In genomic region chr4:186149872-186150271, GRCh38 we compare ENCODE assay signal across 8 cellular contexts. TPM values are rescaled to one million over a fixed set of nuclear protein-coding genes. Genes with fewer than 3 reads are reported as not detected.
DNase-seq lines count a peak whose midpoint lies in the region; ATAC-seq, FAIRE-seq and TF ChIP-seq lines count a peak whose summit lies in the region.

No MANE protein-coding gene starts in this region.

- CTCF ChIA-PET in WTC11 (lab: Charles Lee): interaction anchor here (0.5 kb wide), 1 partner anchor 413 kb away, joined by 5 read pairs; no protein-coding TSS in a partner anchor

- H3K9ac ChIP-seq in ES-I3 (ENCODE audit: low read depth, low read length): peak overlapping the region; percentile 52; the same call in 1 of the 2 replicates

- H3K36me3 Mint-ChIP-seq in endothelial cell (ENCODE audit: low read depth, unreplicated experiment): no peaks in the 10 kb centered on the region
- peaks cover 20% of the 10 kb centered on the region for H3K36me3 Mint-ChIP-seq in nephron (ENCODE audit: low read depth)
- peaks cover 14% of the 10 kb centered on the region for H3K36me3 Mint-ChIP-seq in WTC11

- H3K27ac Mint-ChIP-seq in endothelial cell (ENCODE audit: unreplicated experiment) (no peak overlapping the region), nephron (peak overlapping the region; percentile 86 to 93 (median 92)), WTC11 (no peak overlapping the region)

- no peaks in the 10 kb centered on the region for H3K9me3 ChIP-seq in ES-I3 (ENCODE audit: control insufficient read depth, insufficient read depth, low read length)

- peaks cover 11% of the 10 kb centered on the region; the same call in 1 of the 2 replicates for H3K4me1 ChIP-seq in ES-I3 (ENCODE audit: insufficient read depth, low read length)

- no peak overlapping the region for H3K4me3 Mint-ChIP-seq in endothelial cell (ENCODE audit: unreplicated experiment)
- peak overlapping the region in 1 of 3 experiments; percentile 41 for H3K4me3 Mint-ChIP-seq in nephron
- H3K4me3 Mint-ChIP-seq in WTC11: no peak overlapping the region

- H3K9me3 Mint-ChIP-seq in endothelial cell (ENCODE audit: unreplicated experiment): no peaks in the 10 kb centered on the region
- no peaks in the 10 kb centered on the region for H3K9me3 Mint-ChIP-seq in nephron
- no peaks in the 10 kb centered on the region for H3K9me3 Mint-ChIP-seq in WTC11

- FAIRE-seq in RCC 7860 (lab: Jason Lieb, UNC): no peak

- TF ChIP-seq CTCF in endothelial cell (IDR thresholded peaks at IDR 0.05; ENCODE audit: unreplicated experiment) (peak; percentile 84), nephron (IDR thresholded peaks at IDR 0.05; ENCODE audit: unreplicated experiment in 3 of 3) (peak; percentile 69 to 70 (median 70)), WTC11 (IDR thresholded peaks at IDR 0.05) (no peak)

- DNase-seq in RCC 7860 (ENCODE audit: low spot score): peak; percentile 40
- DNase-seq in endothelial cell (ENCODE audit: low spot score): peak; percentile 62
- no peak for DNase-seq in WTC11 (ENCODE audit: low spot score)
- no peak for DNase-seq in COR-L47 (lab: John Stamatoyannopoulos, UW)
- no peak for DNase-seq in DMS53 treated with DMSO at 0.1 percent for 48 hours (lab: John Stamatoyannopoulos, UW; ENCODE audit: unreplicated experiment)

- H3K27me3 Mint-ChIP-seq in endothelial cell (ENCODE audit: unreplicated experiment): peaks cover 3% of the 10 kb centered on the region
- H3K27me3 Mint-ChIP-seq in nephron (ENCODE audit: low read depth): peaks cover 12% of the 10 kb centered on the region
- peaks cover 23% of the 10 kb centered on the region for H3K27me3 Mint-ChIP-seq in WTC11 (ENCODE audit: low read depth)

- POLR2A ChIA-PET in WTC11 (lab: Charles Lee): no interaction called here

- ATAC-seq in WTC11: no peak; the same call in 1 of the 2 replicates
- ATAC-seq in GM19397 (IDR thresholded peaks at IDR 0.05; ENCODE audit: unreplicated experiment): no peak

- H3K36me3 ChIP-seq in ES-I3 (ENCODE audit: insufficient read depth, low read length): peaks cover 3% of the 10 kb centered on the region; the same call in 1 of the 2 replicates

- peaks cover 5% of the 10 kb centered on the region for H3K4me1 Mint-ChIP-seq in endothelial cell (ENCODE audit: unreplicated experiment)
- peaks cover 8% of the 10 kb centered on the region for H3K4me1 Mint-ChIP-seq in nephron
- H3K4me1 Mint-ChIP-seq in WTC11: peaks cover 42% of the 10 kb centered on the region

TF ChIP-seq in WTC11, 78 proteins besides CTCF, POLR2A, EP300 and RAD21:
- no peak for TF ChIP-seq PRRX2 (CRISPR knock-in tag; IDR thresholded peaks at IDR 0.05)
- no peak for TF ChIP-seq PREB (CRISPR knock-in tag; IDR thresholded peaks at IDR 0.05; ENCODE audit: borderline replicate concordance)
- no peak for TF ChIP-seq ZNF671 (CRISPR knock-in tag; IDR thresholded peaks at IDR 0.05)
- TF ChIP-seq AR (CRISPR knock-in tag; IDR thresholded peaks at IDR 0.05): no peak
- TF ChIP-seq MXD4 (CRISPR knock-in tag; IDR thresholded peaks at IDR 0.05; ENCODE audit: borderline replicate concordance): no peak
- TF ChIP-seq ZNF423 (CRISPR knock-in tag; IDR thresholded peaks at IDR 0.05): no peak
- no peak for TF ChIP-seq FOXP4 (CRISPR knock-in tag; IDR thresholded peaks at IDR 0.05)
- TF ChIP-seq EMX1 (CRISPR knock-in tag; IDR thresholded peaks at IDR 0.05): no peak
- TF ChIP-seq TEAD4 (CRISPR knock-in tag; IDR thresholded peaks at IDR 0.05): no peak
- TF ChIP-seq AFF4 (CRISPR knock-in tag; IDR thresholded peaks at IDR 0.05; ENCODE audit: borderline replicate concordance): no peak
- no peak for TF ChIP-seq USF1 (CRISPR knock-in tag; IDR thresholded peaks at IDR 0.05)
- TF ChIP-seq SMAD4 (CRISPR knock-in tag; IDR thresholded peaks at IDR 0.05): no peak
TF ChIP-seq in WTC11: peak in this region for 0.

RNA-seq across cellular contexts. Expression of gene CYP4V2, which starts 41.5 kb away (rescaled TPM):
- total RNA-seq in endothelial cell (ENCODE audit: unreplicated experiment) (4.5 TPM), WTC11 (2021) (2.0 to 3.1 TPM (median 2.2 TPM) in 3 replicates)

RNA-seq across cellular contexts. Expression of gene FAM149A, which starts 45.4 kb away (rescaled TPM):
- total RNA-seq in endothelial cell (ENCODE audit: unreplicated experiment) (0.33 TPM), WTC11 (2021) (11.3 to 14.6 TPM (median 12.0 TPM) in 3 replicates)

Comparison
In these comparisons a context has a peak if more than half of its experiments do, and no peak if none do; other contexts are left out.
1. DNase-seq: peak in RCC 7860 (single experiment) and endothelial cell (single experiment); none in WTC11 (single experiment), COR-L47 (single experiment) and DMS53 treated with DMSO at 0.1 percent for 48 hours (single experiment).
2. H3K27ac Mint-ChIP-seq: peak in nephron (3 of 3); none in endothelial cell (single experiment) and WTC11 (single experiment).